8 cellular contexts compared by ENCODE assay signal in genomic region chr15:32718822-32719716, GRCh38. TPM values are rescaled to one million over a fixed set of nuclear protein-coding genes. Genes with fewer than 3 reads are reported as not detected.
DNase-seq lines count a peak whose midpoint lies in the region; ATAC-seq, FAIRE-seq and TF ChIP-seq lines count a peak whose summit lies in the region.

No MANE protein-coding gene starts in this region.

- H3K27me3 ChIP-seq in SJCRH30, result no peaks in the 10 kb centered on the region
- H3K27me3 ChIP-seq in pancreas, result peaks cover 0 to 20% (median 4%) of the 10 kb centered on the region in 4 donors

- WGBS in pancreas, 2 donors, result 2 to 3% methylated on average over 63 to 70 of the region's 70 CpGs

- H3K4me1 ChIP-seq in SJCRH30, result peaks cover 15% of the 10 kb centered on the region
- no peaks in the 10 kb centered on the region for H3K4me1 ChIP-seq in pancreas

- H3K4me3 ChIP-seq in SJCRH30 (peak overlapping the region; percentile 77), fibroblast of mammary gland (ENCODE audit: control insufficient read depth, low read depth, low read length) (peak overlapping the region; percentile 65), pancreas (peak overlapping the region; percentile 1 to 53 (median 32))

- TF ChIP-seq CTCF in fibroblast of mammary gland (conservative IDR thresholded peaks at IDR 0.05; ENCODE audit: control insufficient read depth, insufficient read depth, low read depth, low read length) (no peak), pancreas (IDR thresholded peaks at IDR 0.05) (no peak)

- intact Hi-C loops in pancreas (cut with DNase I), result no loop called here

- ATAC-seq in pancreas, result peak; percentile 73 to 83 (median 79)
- no peak for ATAC-seq in HG02623 (IDR thresholded peaks at IDR 0.05; ENCODE audit: unreplicated experiment)
- ATAC-seq in HG03432 (IDR thresholded peaks at IDR 0.05; ENCODE audit: unreplicated experiment), result no peak

- H3K9me3 ChIP-seq in SJCRH30 (replicated peaks) (no peaks in the 10 kb centered on the region), pancreas (no peaks in the 10 kb centered on the region)

- DNase-seq in Daoy (ENCODE audit: low read depth), result peak; percentile 55
- peak; percentile 47 to 57 for DNase-seq in SJCRH30
- DNase-seq in fibroblast of mammary gland (ENCODE audit: low read depth), result no peak
- peak; percentile 9 to 77 (median 44) for DNase-seq in pancreas
- DNase-seq in stimulated activated CD4-positive, alpha-beta T cell treated with anti-CD3 and anti-CD28 coated beads, Interleukin-1b, Interleukin-23, amount 100 ng/mL, for 48 hours, result no peak
- DNase-seq in NCI-H146 treated with DMSO at 0.1 percent for 48 hours (lab: John Stamatoyannopoulos, UW; ENCODE audit: unreplicated experiment), result no peak

- peak overlapping the region; percentile 97 for H3K27ac ChIP-seq in SJCRH30
- H3K27ac ChIP-seq in pancreas, result no peak overlapping the region

- no peak for FAIRE-seq in pancreas (lab: Jason Lieb, UNC)

- H3K36me3 ChIP-seq in SJCRH30 (peaks cover 11% of the 10 kb centered on the region; the same call in 1 of the 2 replicates), pancreas (no peaks in the 10 kb centered on the region)

RNA-seq across cellular contexts. Expression of gene GREM1, which starts 1.3 kb away (rescaled TPM):
- total RNA-seq in Daoy (2014; rRNA removed; shearing (Covaris generic)), result 34.4 and 35.3 TPM in 2 replicates
- total RNA-seq in SJCRH30 (2014; rRNA removed; shearing (Covaris generic)), result 36.3 and 36.6 TPM in 2 replicates
- total RNA-seq in pancreas, result 1 to 10 TPM in 3 of 6 donors, under 1 TPM in 3; 0.24 to 4.8 (median 1.5) TPM
- polyA plus RNA-seq in pancreas, result under 1 TPM; 0.34 to 0.42 TPM

Comparison
In these comparisons a context has a peak if more than half of its experiments do, and no peak if none do; other contexts are left out.
1. DNase-seq: peak in Daoy (single experiment), SJCRH30 (2 of 2) and pancreas (6 of 6); none in fibroblast of mammary gland (single experiment), stimulated activated CD4-positive, alpha-beta T cell treated with anti-CD3 and anti-CD28 coated beads, Interleukin-1b, Interleukin-23, amount 100 ng/mL, for 48 hours (single experiment) and NCI-H146 treated with DMSO at 0.1 percent for 48 hours (single experiment).
2. ATAC-seq: peak in pancreas (4 of 4); none in HG02623 (single experiment) and HG03432 (single experiment).
3. Peak in every context shown above with its lines, with median percentiles within 50 percentile points of each other: H3K4me3 ChIP-seq.